Comparison of ENCODE assay signal across 18 cellular contexts in genomic region chr12:12859690-12860089, GRCh38. TPM values are rescaled to one million over a fixed set of nuclear protein-coding genes. Genes with fewer than 3 reads are reported as not detected.
A peak's percentile ranks its signal among the peaks of the same experiment; 100 is the strongest.
DNase-seq lines count a peak whose midpoint lies in the region; ATAC-seq and TF ChIP-seq lines count a peak whose summit lies in the region.
"Had no signal": no experiment of that assay in that cellular context is flagged by ENCODE, and none has a peak within 500 bp of the region (broad histone marks: within the 10 kb centered on the region; RNA-seq: fewer than 3 reads in every experiment).

No MANE protein-coding gene starts in this region.

- H3K9me3 ChIP-seq in CD4-positive, alpha-beta memory T cell (ENCODE audit: control insufficient read depth in 1 of 2, low read length in 2 of 2), result no peaks in the 10 kb centered on the region
- H3K9me3 ChIP-seq in esophagus squamous epithelium, result no peaks in the 10 kb centered on the region
- H3K9me3 ChIP-seq: left lung, mucosa of descending colon, testis had no signal

- WGBS in esophagus squamous epithelium, 2 donors, result 57 to 88% methylated on average over 1 of the region's 1 CpG

- peak; percentile 73 for ATAC-seq in omental fat pad (ENCODE audit: low FRiP score)
- ATAC-seq: activated T-cell treated with anti-CD3 and anti-CD28 coated beads, Interleukin-2, amount 50 U/mL, for 72 hours; left lung; mucosa of descending colon had no signal

- no peak overlapping the region for H3K4me3 Mint-ChIP-seq in CD4-positive, alpha-beta memory T cell
- H3K4me3 Mint-ChIP-seq: activated naive CD8-positive, alpha-beta T cell treated with anti-CD3 and anti-CD28 coated beads, Interleukin-2, amount 10 ng/mL, durations not matched to agents 7 days and 5 days; activated T-cell treated with anti-CD3 and anti-CD28 coated beads, Interleukin-2, amount 50 U/mL, for 72 hours had no signal

- peaks cover 0 to 4% (median 0%) of the 10 kb centered on the region in 8 donors for H3K9me3 Mint-ChIP-seq in CD4-positive, alpha-beta memory T cell
- H3K9me3 Mint-ChIP-seq: activated naive CD8-positive, alpha-beta T cell treated with anti-CD3 and anti-CD28 coated beads, Interleukin-2, amount 10 ng/mL, durations not matched to agents 7 days and 5 days; activated T-cell treated with anti-CD3 and anti-CD28 coated beads, Interleukin-2, amount 50 U/mL, for 72 hours had no signal

- H3K4me3 ChIP-seq in CD4-positive, alpha-beta memory T cell (ENCODE audit: low read length in 2 of 2), result no peak overlapping the region
- H3K4me3 ChIP-seq in esophagus squamous epithelium, result no peak overlapping the region
- H3K4me3 ChIP-seq: BLaER1, left lung, mucosa of descending colon, testis had no signal

- no peak overlapping the region for H3K27ac Mint-ChIP-seq in CD4-positive, alpha-beta memory T cell
- H3K27ac Mint-ChIP-seq: activated naive CD8-positive, alpha-beta T cell treated with anti-CD3 and anti-CD28 coated beads, Interleukin-2, amount 10 ng/mL, durations not matched to agents 7 days and 5 days; activated T-cell treated with anti-CD3 and anti-CD28 coated beads, Interleukin-2, amount 50 U/mL, for 72 hours had no signal

- H3K36me3 Mint-ChIP-seq in CD4-positive, alpha-beta memory T cell, result peaks cover 0 to 17% of the 10 kb centered on the region in 2 donors

- H3K27me3 ChIP-seq in CD4-positive, alpha-beta memory T cell (ENCODE audit: insufficient read depth, low read length), result no peaks in the 10 kb centered on the region
- H3K27me3 ChIP-seq in esophagus squamous epithelium, result no peaks in the 10 kb centered on the region
- H3K27me3 ChIP-seq: BLaER1, left lung, testis had no signal

- TF ChIP-seq POLR2A in esophagus squamous epithelium (IDR thresholded peaks at IDR 0.05), result no peak

- intact Hi-C loops in CD4-positive, alpha-beta memory T cell (cut with micrococcal nuclease), result no loop called here
- intact Hi-C loops in esophagus squamous epithelium (cut with DNase I), result no loop called here

- H3K27ac ChIP-seq in CD4-positive, alpha-beta memory T cell (ENCODE audit: low read depth, low read length), result no peak overlapping the region
- H3K27ac ChIP-seq in esophagus squamous epithelium, result no peak overlapping the region
- H3K27ac ChIP-seq: BLaER1, left lung, testis had no signal

- peaks cover 0 to 1% of the 10 kb centered on the region in 2 donors for H3K27me3 Mint-ChIP-seq in CD4-positive, alpha-beta memory T cell
- H3K27me3 Mint-ChIP-seq: activated naive CD8-positive, alpha-beta T cell treated with anti-CD3 and anti-CD28 coated beads, Interleukin-2, amount 10 ng/mL, durations not matched to agents 7 days and 5 days had no signal

- H3K4me1 Mint-ChIP-seq in CD4-positive, alpha-beta memory T cell, result peaks cover 0 to 2% (median 0%) of the 10 kb centered on the region in 4 donors
- H3K4me1 Mint-ChIP-seq: activated naive CD8-positive, alpha-beta T cell treated with anti-CD3 and anti-CD28 coated beads, Interleukin-2, amount 10 ng/mL, durations not matched to agents 7 days and 5 days had no signal

- POLR2A ChIA-PET in CD4-positive, alpha-beta memory T cell (lab: Charles Lee; ENCODE audit: partially characterized antibody), result no interaction called here

- no peaks in the 10 kb centered on the region for H3K36me3 ChIP-seq in CD4-positive, alpha-beta memory T cell (ENCODE audit: insufficient read depth, low read length)
- no peaks in the 10 kb centered on the region for H3K36me3 ChIP-seq in esophagus squamous epithelium
- H3K36me3 ChIP-seq: left lung had no signal

- TF ChIP-seq CTCF in omental fat pad (IDR thresholded peaks at IDR 0.05), result no peak
- TF ChIP-seq CTCF in esophagus squamous epithelium (IDR thresholded peaks at IDR 0.05), result no peak

- CTCF ChIA-PET in CD4-positive, alpha-beta memory T cell (lab: Charles Lee; ENCODE audit: partially characterized antibody), result no interaction called here

- H3K4me1 ChIP-seq in CD4-positive, alpha-beta memory T cell (ENCODE audit: insufficient read depth, low read length), result no peaks in the 10 kb centered on the region
- no peaks in the 10 kb centered on the region for H3K4me1 ChIP-seq in esophagus squamous epithelium
- H3K4me1 ChIP-seq: BLaER1, left lung, testis had no signal

- DNase-seq in DMS79 treated with DMSO at 0.1 percent for 48 hours (lab: John Stamatoyannopoulos, UW) (peak; percentile 28), DMS79 (lab: John Stamatoyannopoulos, UW) (no peak), NCI-H1694 (lab: John Stamatoyannopoulos, UW) (peak; percentile 39), T1000 (lab: John Stamatoyannopoulos, UW) (peak; percentile 35), omental fat pad (ENCODE audit: low spot score) (no peak), esophagus squamous epithelium (lab: John Stamatoyannopoulos, UW) (no peak), COR-L47 (lab: John Stamatoyannopoulos, UW) (no peak)
- no peak for DNase-seq in CD4-positive, alpha-beta memory T cell
- DNase-seq: activated CD4-positive, CD25-positive, alpha-beta regulatory T cell; activated naive CD8-positive, alpha-beta T cell treated with anti-CD3 and anti-CD28 coated beads, Interleukin-2, amount 10 ng/mL, durations not matched to agents 7 days and 5 days; activated T-cell treated with anti-CD3 and anti-CD28 coated beads, Interleukin-2, amount 50 U/mL, for 72 hours; dermis blood vessel endothelial cell; left lung; mucosa of descending colon; NCI-H1092; stimulated activated CD4-positive, alpha-beta T cell treated with anti-CD3 and anti-CD28 coated beads, Interleukin-12 subunit alpha, Interleukin-12 subunit beta, amount 100 ng/mL, for 4 hours; testis had no signal

RNA-seq across cellular contexts. Expression of gene GPRC5A, which starts 31.7 kb away (rescaled TPM):
- 100 to 1,000 TPM in 2 of 4 donors, 10 to 100 TPM in 2; 11.3 to 284 (median 88.4) TPM for total RNA-seq in omental fat pad
- total RNA-seq in CD4-positive, alpha-beta memory T cell, result not detected
- polyA plus RNA-seq in CD4-positive, alpha-beta memory T cell, result under 1 TPM in 1 of 2 donors, not detected in 1; 0.14 TPM
- total RNA-seq in esophagus squamous epithelium, result 10 to 100 TPM in 1 of 4 donors, 1 to 10 TPM in 3; 3.9 to 18.5 (median 8.5) TPM
- total RNA-seq: activated naive CD8-positive, alpha-beta T cell treated with anti-CD3 and anti-CD28 coated beads, Interleukin-2, amount 10 ng/mL, durations not matched to agents 7 days and 5 days had no signal

RNA-seq across cellular contexts. Expression of gene DDX47, which starts 46.5 kb away (rescaled TPM):
- total RNA-seq in omental fat pad, result 10 to 100 TPM; 37.4 to 82.0 (median 51.1) TPM
- total RNA-seq in CD4-positive, alpha-beta memory T cell, result 10 to 100 TPM; 66.5 to 66.6 TPM
- polyA plus RNA-seq in CD4-positive, alpha-beta memory T cell, result 10 to 100 TPM; 71.2 to 74.9 TPM
- 10 to 100 TPM; 40.6 to 67.9 (median 55.3) TPM for total RNA-seq in esophagus squamous epithelium

Comparison
In these comparisons a context has a peak if more than half of its experiments do, and no peak if none do; other contexts are left out.
1. DNase-seq: peak in DMS79 treated with DMSO at 0.1 percent for 48 hours (single experiment), NCI-H1694 (single experiment) and T1000 (single experiment); none in DMS79 (single experiment), omental fat pad (single experiment), CD4-positive, alpha-beta memory T cell (0 of 5), esophagus squamous epithelium (single experiment) and COR-L47 (single experiment).
2. RNA of gene GPRC5A, which starts 31.7 kb away (total RNA-seq): 11.3 to 284 TPM in omental fat pad and 3.9 to 18.5 TPM in esophagus squamous epithelium; not detected in CD4-positive, alpha-beta memory T cell; every median in the first group is over 4 times any median in the second.